Comparison of ENCODE assay signal across 11 cellular contexts in genomic region chr20:41176711-41177552, GRCh38. TPM values are rescaled to one million over a fixed set of nuclear protein-coding genes. Genes with fewer than 3 reads are reported as not detected.
DNase-seq lines count a peak whose midpoint lies in the region; ATAC-seq, FAIRE-seq and TF ChIP-seq lines count a peak whose summit lies in the region.
"Had no signal": no experiment of that assay in that cellular context is flagged by ENCODE, and none has a peak within 500 bp of the region (broad histone marks: within the 10 kb centered on the region; RNA-seq: fewer than 3 reads in every experiment).

No MANE protein-coding gene starts in this region.

- intact Hi-C loops in cardiac septum (cut with DNase I): no loop called here
- intact Hi-C loops in Right ventricle myocardium superior (cut with DNase I): no loop called here
- intact Hi-C loops in upper lobe of right lung (cut with DNase I): no loop called here

- peak overlapping the region; percentile 35 for H3K27ac ChIP-seq in muscle layer of duodenum (ENCODE audit: low read length)
- H3K27ac ChIP-seq in upper lobe of right lung: peak overlapping the region; percentile 65

- TF ChIP-seq CTCF in bronchial epithelial cell (IDR thresholded peaks at IDR 0.05; ENCODE audit: insufficient read depth, low read length, severe bottlenecking) (no peak), upper lobe of right lung (IDR thresholded peaks at IDR 0.05) (no peak)

- H3K9me3 ChIP-seq in muscle layer of duodenum (ENCODE audit: control insufficient read depth in 1 of 2, low read length in 2 of 2) (no peaks in the 10 kb centered on the region), upper lobe of right lung (no peaks in the 10 kb centered on the region)

- no peak for ATAC-seq in Right ventricle myocardium superior (ENCODE audit: poor library complexity)
- no peak for ATAC-seq in upper lobe of right lung
- ATAC-seq: activated T-cell treated with anti-CD3 and anti-CD28 coated beads, Interleukin-2, amount 50 U/mL, for 72 hours had no signal

- FAIRE-seq in bronchial epithelial cell (lab: Jason Lieb, UNC): peak; percentile 7
- FAIRE-seq in urothelium cell line (lab: Jason Lieb, UNC): no peak

- H3K4me3 ChIP-seq in bronchial epithelial cell (ENCODE audit: low read depth, low read length) (no peak overlapping the region), muscle layer of duodenum (ENCODE audit: low read depth in 1 of 2, low read length in 2 of 2) (no peak overlapping the region), upper lobe of right lung (no peak overlapping the region)

- peaks cover 20% of the 10 kb centered on the region for H3K36me3 ChIP-seq in bronchial epithelial cell (ENCODE audit: control insufficient read depth, insufficient read depth, low read length)
- peaks cover 18 to 27% of the 10 kb centered on the region in 2 donors for H3K36me3 ChIP-seq in muscle layer of duodenum (ENCODE audit: control insufficient read depth in 1 of 2, insufficient read depth in 2 of 2, low read length in 2 of 2)
- H3K36me3 ChIP-seq in upper lobe of right lung: peaks cover 44% of the 10 kb centered on the region

- DNase-seq in cardiac septum (ENCODE audit: low spot score): peak; percentile 70
- DNase-seq in Right ventricle myocardium superior: no peak
- no peak for DNase-seq in bronchial epithelial cell (ENCODE audit: low read depth)
- no peak for DNase-seq in upper lobe of right lung
- no peak for DNase-seq in NCI-H748 treated with DMSO at 0.1 percent for 48 hours (lab: John Stamatoyannopoulos, UW)
- DNase-seq in NCI-H2081 (lab: John Stamatoyannopoulos, UW): no peak
- no peak for DNase-seq in urothelium cell line (ENCODE audit: low spot score)
- DNase-seq: activated T-cell treated with anti-CD3 and anti-CD28 coated beads, Interleukin-2, amount 50 U/mL, for 72 hours; effector memory CD4-positive, alpha-beta T cell; NCI-H510A had no signal

- peaks cover 10 to 43% of the 10 kb centered on the region in 2 donors for H3K4me1 ChIP-seq in muscle layer of duodenum (ENCODE audit: control insufficient read depth in 1 of 2, insufficient read depth in 2 of 2, low read length in 2 of 2)
- peaks cover 41% of the 10 kb centered on the region for H3K4me1 ChIP-seq in upper lobe of right lung

- H3K27me3 ChIP-seq in bronchial epithelial cell (ENCODE audit: control insufficient read depth, insufficient read depth, low read length) (no peaks in the 10 kb centered on the region), muscle layer of duodenum (ENCODE audit: low read depth, low read length) (no peaks in the 10 kb centered on the region), upper lobe of right lung (no peaks in the 10 kb centered on the region)

RNA-seq across cellular contexts. Expression of gene PLCG1, which starts 39.6 kb away (rescaled TPM):
- total RNA-seq in cardiac septum: 66.6 TPM
- total RNA-seq in Right ventricle myocardium superior: 45.0 TPM
- total RNA-seq in bronchial epithelial cell: 20.8 and 32.1 TPM in 2 replicates
- total RNA-seq in upper lobe of right lung: 120 TPM
